Comparison of ENCODE assay signal across 9 cellular contexts in the genomic region with DNA sequence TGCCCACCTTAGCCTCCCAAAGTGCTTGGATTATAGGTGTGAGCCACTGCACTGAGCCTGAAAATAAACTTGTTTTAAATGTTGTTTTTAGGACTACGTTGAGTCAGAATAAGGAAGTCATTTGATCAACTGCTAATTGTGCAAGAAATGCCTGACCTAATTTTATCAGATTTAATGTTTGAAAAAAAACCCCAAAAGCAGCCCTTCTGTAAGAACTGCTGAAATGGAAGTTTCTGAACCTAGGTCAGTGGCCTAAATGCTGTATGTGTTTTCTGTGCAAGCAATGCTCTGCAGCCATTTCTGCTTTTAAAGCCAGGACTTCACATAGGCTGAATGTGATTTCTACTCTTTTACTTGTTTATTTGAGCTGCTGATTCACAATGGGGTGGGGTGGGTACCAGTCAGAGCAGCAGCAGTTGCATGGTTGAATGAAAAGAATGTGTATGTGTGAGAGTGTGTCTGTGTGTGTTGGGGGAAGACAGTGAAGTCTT. TPM values are rescaled to one million over a fixed set of nuclear protein-coding genes. Genes with fewer than 3 reads are reported as not detected.
DNase-seq lines count a peak whose midpoint lies in the region; ATAC-seq, FAIRE-seq and TF ChIP-seq lines count a peak whose summit lies in the region.
"Had no signal": no experiment of that assay in that cellular context is flagged by ENCODE, and none has a peak within 500 bp of the region (broad histone marks: within the 10 kb centered on the region; RNA-seq: fewer than 3 reads in every experiment).

No MANE protein-coding gene starts in this region.

- H3K9me3 Mint-ChIP-seq in chondrocyte (ENCODE audit: low read depth) (no peaks in the 10 kb centered on the region), mesothelial cell of epicardium (no peaks in the 10 kb centered on the region)

- peaks cover 8% of the 10 kb centered on the region for H3K36me3 Mint-ChIP-seq in chondrocyte (ENCODE audit: low read depth)
- peaks cover 8% of the 10 kb centered on the region for H3K36me3 Mint-ChIP-seq in mesothelial cell of epicardium

- FAIRE-seq in HTR-8/SVneo (lab: Jason Lieb, UNC), result no peak

- no peak for ATAC-seq in HG02571 (IDR thresholded peaks at IDR 0.05; ENCODE audit: unreplicated experiment)

- no peaks in the 10 kb centered on the region for H3K27me3 ChIP-seq in MG63

- H3K36me3 ChIP-seq in MG63, result peaks cover 13% of the 10 kb centered on the region

- TF ChIP-seq CTCF in chondrocyte (IDR thresholded peaks at IDR 0.05), result no peak
- no peak for TF ChIP-seq CTCF in mesothelial cell of epicardium (IDR thresholded peaks at IDR 0.05; ENCODE audit: unreplicated experiment)

- H3K4me1 Mint-ChIP-seq in chondrocyte (ENCODE audit: low read depth) (peaks cover 36% of the 10 kb centered on the region), mesothelial cell of epicardium (peaks cover 9% of the 10 kb centered on the region)

- H3K4me3 Mint-ChIP-seq in chondrocyte (ENCODE audit: unreplicated experiment), result no peak overlapping the region
- no peak overlapping the region for H3K4me3 Mint-ChIP-seq in mesothelial cell of epicardium

- no peaks in the 10 kb centered on the region for H3K9me3 ChIP-seq in MG63

- peak overlapping the region; percentile 87 for H3K27ac Mint-ChIP-seq in chondrocyte (ENCODE audit: unreplicated experiment)
- H3K27ac Mint-ChIP-seq in mesothelial cell of epicardium, result peak overlapping the region; percentile 2

- DNase-seq in AG08395 (ENCODE audit: low spot score), result peak; percentile 68
- peak; percentile 62 for DNase-seq in MG63
- no peak for DNase-seq in chondrocyte (ENCODE audit: low spot score)
- DNase-seq in mesothelial cell of epicardium (ENCODE audit: low spot score in 2 of 2, unreplicated experiment in 2 of 2), result no peak
- no peak for DNase-seq in COLO668 (lab: John Stamatoyannopoulos, UW; ENCODE audit: unreplicated experiment)
- DNase-seq in T-helper 9 cell, result no peak
- DNase-seq in HTR-8/SVneo (ENCODE audit: insufficient read length, low spot score), result no peak
- DNase-seq: stimulated activated CD4-positive, alpha-beta T cell treated with anti-CD3 and anti-CD28 coated beads, Interleukin-4, amount 100 ng/mL, for 1 hour had no signal

- H3K27me3 Mint-ChIP-seq in chondrocyte (ENCODE audit: low read depth), result no peaks in the 10 kb centered on the region
- H3K27me3 Mint-ChIP-seq in mesothelial cell of epicardium (ENCODE audit: low read depth), result no peaks in the 10 kb centered on the region

- no peak overlapping the region for H3K4me3 ChIP-seq in MG63

RNA-seq across cellular contexts. Expression of a gene that starts 6.6 kb away (rescaled TPM):
- total RNA-seq in MG63 (2014; rRNA removed; shearing (Covaris generic); ENCODE audit: low replicate concordance), result 74.0 and 247 TPM in 2 replicates
- total RNA-seq in chondrocyte (87.9 to 92.6 TPM (median 91.3 TPM) in 3 replicates), mesothelial cell of epicardium (97.9 to 108 TPM (median 98.7 TPM) in 3 replicates)

RNA-seq across cellular contexts. Expression of a gene that starts 11.7 kb away (rescaled TPM):
- 22.7 and 30.3 TPM in 2 replicates for total RNA-seq in MG63 (2014; rRNA removed; shearing (Covaris generic); ENCODE audit: low replicate concordance)
- total RNA-seq in chondrocyte (31.6 to 41.0 TPM (median 31.9 TPM) in 3 replicates), mesothelial cell of epicardium (53.1 to 55.3 TPM (median 54.5 TPM) in 3 replicates)

Comparison
In these comparisons a context has a peak if more than half of its experiments do, and no peak if none do; other contexts are left out.
1. DNase-seq: peak in AG08395 (single experiment) and MG63 (single experiment); none in chondrocyte (single experiment), mesothelial cell of epicardium (0 of 2), COLO668 (single experiment), T-helper 9 cell (single experiment) and HTR-8/SVneo (single experiment).